8 cellular contexts compared by ENCODE assay signal in genomic region chr2:219298759-219299371, GRCh38. TPM values are rescaled to one million over a fixed set of nuclear protein-coding genes. Genes with fewer than 3 reads are reported as not detected.
DNase-seq lines count a peak whose midpoint lies in the region; ATAC-seq lines count a peak whose summit lies in the region.

No MANE protein-coding gene starts in this region.

- peak; percentile 48 to 76 (median 51) for DNase-seq in NCI-H1417 (lab: John Stamatoyannopoulos, UW)
- DNase-seq in NCI-H1417 treated with DMSO at 0.1 percent for 48 hours (lab: John Stamatoyannopoulos, UW), result no peak
- DNase-seq in NCI-H446 treated with DMSO at 0.1 percent for 48 hours (lab: John Stamatoyannopoulos, UW), result peak; percentile 34
- DNase-seq in activated CD4-positive, CD25-positive, alpha-beta regulatory T cell treated with anti-CD3 and anti-CD28 coated beads, Interleukin-2, amount 50 U/mL, for 72 hours, result peak; percentile 96
- DNase-seq in cerebellar cortex (ENCODE audit: low spot score), result peak; percentile 84
- DNase-seq in left lobe of liver (ENCODE audit: low spot score), result peak; percentile 84
- peak; percentile 78 to 87 for DNase-seq in stimulated activated CD4-positive, alpha-beta T cell treated with anti-CD3 and anti-CD28 coated beads, Interleukin-4, amount 100 ng/mL, for 4 hours

- ATAC-seq in HG03066 (IDR thresholded peaks at IDR 0.05; ENCODE audit: low read depth, unreplicated experiment) (peak; percentile 55), left lobe of liver (peak; percentile 82)

RNA-seq across cellular contexts. Expression of gene PTPRN, which starts 10.3 kb away (rescaled TPM):
- not detected for total RNA-seq in left lobe of liver

RNA-seq across cellular contexts. Expression of gene DNAJB2, which starts 19.7 kb away (rescaled TPM):
- 40.9 TPM for total RNA-seq in left lobe of liver

RNA-seq across cellular contexts. Expression of gene RESP18, which starts 33.7 kb away (rescaled TPM):
- not detected for total RNA-seq in left lobe of liver

RNA-seq across cellular contexts. Expression of gene TUBA4A, which starts 45.1 kb away (rescaled TPM):
- total RNA-seq in left lobe of liver, result 29.0 TPM

RNA-seq across cellular contexts. Expression of gene TUBA4B, which starts 45.8 kb away (rescaled TPM):
- total RNA-seq in left lobe of liver, result not detected
